7 cellular contexts compared by ENCODE assay signal in the genomic region with DNA sequence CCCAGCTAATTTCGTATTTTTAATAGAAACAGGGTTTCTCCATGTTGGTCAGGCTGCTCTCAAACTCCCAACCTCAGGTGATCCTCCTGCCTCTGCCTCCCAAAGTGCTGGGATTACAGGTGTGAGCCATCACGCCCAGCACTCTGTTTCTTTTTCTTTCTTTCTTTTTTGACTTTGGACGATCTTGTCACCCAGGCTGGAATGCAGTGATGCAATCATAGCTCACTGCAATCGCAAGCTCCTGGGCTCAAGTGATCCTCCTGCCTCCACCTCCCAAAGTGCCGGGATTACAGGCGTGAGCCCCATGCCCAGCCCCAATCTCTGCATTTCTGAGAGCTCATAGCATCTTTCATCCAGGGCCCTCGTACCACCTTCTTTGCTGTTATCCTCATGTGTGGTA. TPM values are rescaled to one million over a fixed set of nuclear protein-coding genes. Genes with fewer than 3 reads are reported as not detected.
DNase-seq lines count a peak whose midpoint lies in the region; ATAC-seq, FAIRE-seq and TF ChIP-seq lines count a peak whose summit lies in the region.
"Not testable (repeated sequence)": the region's sequence is repeated elsewhere in the genome, so short reads cannot be mapped to it uniquely, and the experiment has no call there.

No MANE protein-coding gene starts in this region.

- H3K27ac Mint-ChIP-seq in activated T-helper 17 cell treated with anti-CD3 and anti-CD28 coated beads, Interleukin-2, amount 50 U/mL, for 72 hours: peak overlapping the region; percentile 65
- H3K27ac Mint-ChIP-seq in dendritic cell treated with granulocyte-macrophage colony-stimulating factor and Interleukin-4, amounts not matched to agents 40 ng/mL and 50 ng/mL, for 4 days: peak overlapping the region; percentile 96

- peak overlapping the region; percentile 51 for H3K4me2 ChIP-seq in A549
- H3K4me2 ChIP-seq in HCT116 (ENCODE audit: low read length): peak overlapping the region; percentile 28; the same call in 1 of the 2 replicates
- not testable (repeated sequence) for H3K4me2 ChIP-seq in hepatocyte

- H3K9me3 Mint-ChIP-seq in activated T-helper 17 cell treated with anti-CD3 and anti-CD28 coated beads, Interleukin-2, amount 50 U/mL, for 72 hours; dendritic cell treated with granulocyte-macrophage colony-stimulating factor and Interleukin-4, amounts not matched to agents 40 ng/mL and 50 ng/mL, for 4 days: not testable (repeated sequence)

- not testable (repeated sequence) for H3K79me2 ChIP-seq in HCT116 (ENCODE audit: insufficient read depth, low read length); hepatocyte

- not testable (repeated sequence) for H2AFZ ChIP-seq in HCT116 (ENCODE audit: low read depth, low read length, poor library complexity, severe bottlenecking); hepatocyte

- H3K27ac ChIP-seq in A549: peak overlapping the region; percentile 93 to 94
- H3K27ac ChIP-seq in HCT116 (ENCODE audit: low read depth, low read length): not testable (repeated sequence)
- peak overlapping the region; percentile 24; the same call in 1 of the 2 replicates for H3K27ac ChIP-seq in Panc1 (ENCODE audit: low read length)
- peak overlapping the region; percentile 78 for H3K27ac ChIP-seq in hepatocyte

- RAD21 ChIA-PET in HCT116 (lab: Charles Lee; ENCODE audit: low non-redundant PET in 1 of 2, low total read pairs in 2 of 2, uncharacterized antibody in 2 of 2, unreplicated experiment in 2 of 2): not testable (repeated sequence)

- not testable (repeated sequence) for TF ChIP-seq RAD21 in A549 (conservative IDR thresholded peaks at IDR 0.05 in 1 of 2, IDR thresholded peaks at IDR 0.05 in 1 of 2); HCT116 (IDR thresholded peaks at IDR 0.05; ENCODE audit: low read depth)

- H3K4me1 Mint-ChIP-seq in activated T-helper 17 cell treated with anti-CD3 and anti-CD28 coated beads, Interleukin-2, amount 50 U/mL, for 72 hours: not testable (repeated sequence)
- H3K4me1 Mint-ChIP-seq in dendritic cell treated with granulocyte-macrophage colony-stimulating factor and Interleukin-4, amounts not matched to agents 40 ng/mL and 50 ng/mL, for 4 days (ENCODE audit: low read depth): peaks cover 62% of the 10 kb centered on the region

- TF ChIP-seq POLR2A in A549 (IDR thresholded peaks at IDR 0.05; ENCODE audit: low read length); HCT116 (IDR thresholded peaks at IDR 0.05; ENCODE audit: borderline replicate concordance, extremely low read depth, insufficient read depth, insufficient read length): not testable (repeated sequence)

- H3K9me2 ChIP-seq in HCT116 (ENCODE audit: insufficient read depth); hepatocyte (replicated peaks; ENCODE audit: insufficient read depth): not testable (repeated sequence)

- intact Hi-C loops in HCT116 (cut with micrococcal nuclease); Panc1 (cut with micrococcal nuclease; ENCODE audit: unreplicated experiment); dendritic cell treated with granulocyte-macrophage colony-stimulating factor and Interleukin-4, amounts not matched to agents 40 ng/mL and 50 ng/mL, for 4 days (cut with micrococcal nuclease); posterior vena cava (cut with DNase I): not testable (repeated sequence)

- POLR2A ChIA-PET in A549 (lab: Yijun Ruan, JAX): interaction anchor here (1.8 to 1.9 kb wide), 2 partner anchors 9 to 34 kb away, joined by 6 to 7 read pairs; a partner anchor contains a TSS
- POLR2A ChIA-PET in HCT116 (lab: Charles Lee): interaction anchor here (1.5 kb wide), 1 partner anchor 13 kb away, joined by 4 read pairs; no protein-coding TSS in a partner anchor
- POLR2A ChIA-PET in Panc1 (lab: Charles Lee): not testable (repeated sequence)

- not testable (repeated sequence) for H3K4me3 ChIP-seq in A549; HCT116 (replicated peaks in 1 of 2; ENCODE audit: low read depth in 1 of 2, low read length in 2 of 2); Panc1 (ENCODE audit: low read depth in 2 of 2, low read length in 2 of 2); hepatocyte

- not testable (repeated sequence) for H3K9me3 ChIP-seq in A549; HCT116 (ENCODE audit: control insufficient read depth in 1 of 2, insufficient read depth in 1 of 2, low read depth in 1 of 2, low read length in 2 of 2); Panc1 (ENCODE audit: control insufficient read depth, insufficient read depth, low read depth, low read length); hepatocyte (ENCODE audit: low read depth)

- H4K20me1 ChIP-seq in HCT116 (ENCODE audit: insufficient read depth); hepatocyte (ENCODE audit: insufficient read depth, poor library complexity, severe bottlenecking): not testable (repeated sequence)

- H3K27me3 Mint-ChIP-seq in activated T-helper 17 cell treated with anti-CD3 and anti-CD28 coated beads, Interleukin-2, amount 50 U/mL, for 72 hours; dendritic cell treated with granulocyte-macrophage colony-stimulating factor and Interleukin-4, amounts not matched to agents 40 ng/mL and 50 ng/mL, for 4 days: not testable (repeated sequence)

- 72% methylated on average over 7 of the region's 7 CpGs for WGBS in A549 (ENCODE audit: missing lambda C conversion rate)
- 74% methylated on average over 7 of the region's 7 CpGs for WGBS in hepatocyte (ENCODE audit: low lambda C conversion rate, missing lambda C conversion rate)

- BruUV-seq in HCT116 (replicated peaks; lab: Mats Ljungman, UMichigan); Panc1 (replicated peaks; lab: Mats Ljungman, UMichigan): not testable (repeated sequence)

- TF ChIP-seq EP300 in A549 (IDR thresholded peaks at IDR 0.05): not testable (repeated sequence)

- CTCF ChIA-PET in A549 (lab: Yijun Ruan, JAX) (interaction anchor here (0.6 to 3.3 kb wide), 10 partner anchors 8 to 145 kb away, joined by 3 to 28 read pairs (median 9); a partner anchor contains a TSS), HCT116 (lab: Charles Lee) (interaction anchor here (1.5 kb wide), 1 partner anchor 8 kb away, joined by 6 read pairs; no protein-coding TSS in a partner anchor)
- CTCF ChIA-PET in Panc1 (lab: Charles Lee): not testable (repeated sequence)

- H3K4me3 Mint-ChIP-seq in activated T-helper 17 cell treated with anti-CD3 and anti-CD28 coated beads, Interleukin-2, amount 50 U/mL, for 72 hours; dendritic cell treated with granulocyte-macrophage colony-stimulating factor and Interleukin-4, amounts not matched to agents 40 ng/mL and 50 ng/mL, for 4 days: not testable (repeated sequence)

- not testable (repeated sequence) for FAIRE-seq in A549 (lab: Jason Lieb, UNC)

- H3K27me3 ChIP-seq in HCT116 (ENCODE audit: insufficient read depth, low read length); Panc1 (ENCODE audit: control insufficient read depth, insufficient read depth, low read length); hepatocyte: not testable (repeated sequence)

- not testable (repeated sequence) for H3K36me3 Mint-ChIP-seq in activated T-helper 17 cell treated with anti-CD3 and anti-CD28 coated beads, Interleukin-2, amount 50 U/mL, for 72 hours (ENCODE audit: low read depth); dendritic cell treated with granulocyte-macrophage colony-stimulating factor and Interleukin-4, amounts not matched to agents 40 ng/mL and 50 ng/mL, for 4 days (ENCODE audit: low read depth)

- H3K36me3 ChIP-seq in HCT116 (ENCODE audit: control insufficient read depth in 1 of 2, insufficient read depth in 2 of 2, low read length in 2 of 2); Panc1 (ENCODE audit: control insufficient read depth, insufficient read depth, low read length); hepatocyte (replicated peaks; ENCODE audit: insufficient read depth, low read depth): not testable (repeated sequence)

- in situ Hi-C loops in Panc1 (cut with HindIII; ENCODE audit: low pct_unique_long_range_greater_than_20kb, low sequenced_read_pairs): not testable (repeated sequence)

- ATAC-seq in A549; HCT116; Panc1; activated T-helper 17 cell treated with anti-CD3 and anti-CD28 coated beads, Interleukin-2, amount 50 U/mL, for 72 hours (replicated peaks): not testable (repeated sequence)

- TF ChIP-seq CTCF in A549 (IDR thresholded peaks at IDR 0.05); HCT116 (IDR thresholded peaks at IDR 0.05 in 2 of 3, conservative IDR thresholded peaks at IDR 0.05 in 1 of 3; ENCODE audit: borderline replicate concordance in 1 of 3, insufficient read depth in 1 of 3, low read depth in 2 of 3, low read length in 2 of 3); Panc1 (IDR thresholded peaks at IDR 0.05); hepatocyte (IDR thresholded peaks at IDR 0.05; ENCODE audit: poor library complexity): not testable (repeated sequence)

- H3K9ac ChIP-seq in HCT116 (ENCODE audit: low read length): not testable (repeated sequence)

- peaks cover 70% of the 10 kb centered on the region for H3K4me1 ChIP-seq in A549
- H3K4me1 ChIP-seq in HCT116 (ENCODE audit: control insufficient read depth in 1 of 2, insufficient read depth in 2 of 2, low read length in 2 of 2): peaks cover 20 to 55% of the 10 kb centered on the region in 2 experiments
- H3K4me1 ChIP-seq in Panc1 (ENCODE audit: control insufficient read depth, insufficient read depth, low read length): peaks cover 27% of the 10 kb centered on the region
- H3K4me1 ChIP-seq in hepatocyte (ENCODE audit: insufficient read depth): peaks cover 17% of the 10 kb centered on the region

- DNase-seq in A549 (ENCODE audit: low read depth in 1 of 2, low spot score in 1 of 2); HCT116 (ENCODE audit: low read depth, low spot score); Panc1 (ENCODE audit: low read depth, low spot score); hepatocyte (ENCODE audit: low spot score): not testable (repeated sequence)
- DNase-seq in posterior vena cava (ENCODE audit: low spot score): peak; percentile 34

RNA-seq across cellular contexts. Expression of a gene that starts 17.1 kb away (rescaled TPM):
- 17.1 and 20.1 TPM in 2 replicates for polyA plus RNA-seq in A549 (2011; rRNA removed)
- 18.2 and 20.9 TPM in 2 replicates for polyA plus RNA-seq in A549 (2012; cell fraction: cytosol; rRNA removed)
- 20.5 and 20.6 TPM in 2 replicates for polyA plus RNA-seq in A549 (2012; cell fraction: nucleus; rRNA removed)
- 57.4 to 80.8 TPM (median 77.4 TPM) in 3 replicates for polyA plus RNA-seq in A549 (2017; fragmentation: RNase III; extraction: RNeasy Plus Mini Kit Qiagen cat#74134 plus additional on column Dnase treatment)
- 34.3 and 36.5 TPM in 2 replicates for polyA minus RNA-seq in A549 (2011; rRNA and poly(A)+ RNA removed)
- 5.4 TPM for total RNA-seq in HCT116 (2021; ENCODE audit: unreplicated experiment)
- 4.6 and 6.3 TPM in 2 replicates for polyA plus RNA-seq in HCT116 (2012)
- total RNA-seq in Panc1 (2021; ENCODE audit: unreplicated experiment): 55.7 TPM
- 77.9 TPM for polyA plus RNA-seq in Panc1 (2012; ENCODE audit: insufficient read length)
- 1 to 10 TPM; 3.0 to 3.4 TPM for total RNA-seq in activated T-helper 17 cell treated with anti-CD3 and anti-CD28 coated beads, Interleukin-2, amount 50 U/mL, for 72 hours
- total RNA-seq in hepatocyte: 6.5 and 8.4 TPM in 2 replicates
- 6.9 and 10.9 TPM in 2 replicates for polyA plus RNA-seq in hepatocyte
- 10 to 100 TPM in 1 of 2 donors, 1 to 10 TPM in 1; 3.9 to 10.9 TPM for total RNA-seq in posterior vena cava

RNA-seq across cellular contexts. Expression of a gene that starts 34.5 kb away (rescaled TPM):
- polyA plus RNA-seq in A549 (2011; rRNA removed) (332 and 692 TPM in 2 replicates), A549 (2017; fragmentation: RNase III; extraction: RNeasy Plus Mini Kit Qiagen cat#74134 plus additional on column Dnase treatment) (256 to 289 TPM (median 272 TPM) in 3 replicates), hepatocyte (100 and 107 TPM in 2 replicates)
- 132 and 139 TPM in 2 replicates for polyA plus RNA-seq in A549 (2012; cell fraction: cytosol; rRNA removed)
- 112 and 147 TPM in 2 replicates for polyA plus RNA-seq in A549 (2012; cell fraction: nucleus; rRNA removed)
- polyA minus RNA-seq in A549 (2011; rRNA and poly(A)+ RNA removed): 108 and 123 TPM in 2 replicates
- total RNA-seq in HCT116 (2021; ENCODE audit: unreplicated experiment) (167 TPM), Panc1 (2021; ENCODE audit: unreplicated experiment) (208 TPM), hepatocyte (110 and 122 TPM in 2 replicates), posterior vena cava (10 to 100 TPM; 86.1 to 94.6 TPM)
- 107 and 113 TPM in 2 replicates for polyA plus RNA-seq in HCT116 (2012)
- 153 TPM for polyA plus RNA-seq in Panc1 (2012; ENCODE audit: insufficient read length)
- total RNA-seq in activated T-helper 17 cell treated with anti-CD3 and anti-CD28 coated beads, Interleukin-2, amount 50 U/mL, for 72 hours: 100 to 1,000 TPM in 1 of 2 donors, 10 to 100 TPM in 1; 68.5 to 107 TPM
